Comparison of ENCODE assay signal across 2 cellular contexts in the genomic region with DNA sequence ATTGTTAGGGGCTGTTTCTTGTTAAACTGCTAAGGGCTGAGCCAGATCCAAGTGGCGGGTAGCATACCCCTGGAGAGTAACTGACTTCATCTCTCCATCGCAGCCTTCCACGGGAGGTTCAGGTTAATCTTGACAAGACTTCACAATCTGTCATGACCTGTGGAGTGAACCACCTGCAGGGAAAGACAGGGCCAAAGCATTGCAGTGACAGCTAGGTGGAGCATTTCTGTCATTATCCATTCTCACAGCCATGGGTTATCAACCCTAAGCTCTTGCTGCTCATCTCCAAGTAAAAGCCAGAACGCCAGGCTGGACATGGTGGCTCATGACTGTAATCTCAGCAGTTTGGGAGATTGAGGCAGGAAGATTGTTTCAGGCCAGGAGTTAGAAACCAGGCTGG.
TF ChIP-seq lines count a peak whose summit lies in the region.

No MANE protein-coding gene starts in this region.

TF ChIP-seq in A549, 52 proteins besides CTCF, POLR2A, EP300 and RAD21 (continued from another document):
- no peak for TF ChIP-seq RARB (CRISPR knock-in tag; IDR thresholded peaks at IDR 0.05)
- no peak for TF ChIP-seq JUN (IDR thresholded peaks at IDR 0.05)
- TF ChIP-seq CBX2 (IDR thresholded peaks at IDR 0.05; ENCODE audit: borderline replicate concordance, low read depth) = no peak
- TF ChIP-seq HEYL (CRISPR knock-in tag; IDR thresholded peaks at IDR 0.05) = no peak
- TF ChIP-seq PHF8 (IDR thresholded peaks at IDR 0.05; ENCODE audit: borderline replicate concordance, low read depth) = no peak
- no peak for TF ChIP-seq TP53 (CRISPR knock-in tag; IDR thresholded peaks at IDR 0.05)
- TF ChIP-seq, protein P1, sequence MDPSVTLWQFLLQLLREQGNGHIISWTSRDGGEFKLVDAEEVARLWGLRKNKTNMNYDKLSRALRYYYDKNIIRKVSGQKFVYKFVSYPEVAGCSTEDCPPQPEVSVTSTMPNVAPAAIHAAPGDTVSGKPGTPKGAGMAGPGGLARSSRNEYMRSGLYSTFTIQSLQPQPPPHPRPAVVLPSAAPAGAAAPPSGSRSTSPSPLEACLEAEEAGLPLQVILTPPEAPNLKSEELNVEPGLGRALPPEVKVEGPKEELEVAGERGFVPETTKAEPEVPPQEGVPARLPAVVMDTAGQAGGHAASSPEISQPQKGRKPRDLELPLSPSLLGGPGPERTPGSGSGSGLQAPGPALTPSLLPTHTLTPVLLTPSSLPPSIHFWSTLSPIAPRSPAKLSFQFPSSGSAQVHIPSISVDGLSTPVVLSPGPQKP (IDR thresholded peaks at IDR 0.05; ENCODE audit: low read depth, low read length) = no peak
- TF ChIP-seq, protein P2, sequence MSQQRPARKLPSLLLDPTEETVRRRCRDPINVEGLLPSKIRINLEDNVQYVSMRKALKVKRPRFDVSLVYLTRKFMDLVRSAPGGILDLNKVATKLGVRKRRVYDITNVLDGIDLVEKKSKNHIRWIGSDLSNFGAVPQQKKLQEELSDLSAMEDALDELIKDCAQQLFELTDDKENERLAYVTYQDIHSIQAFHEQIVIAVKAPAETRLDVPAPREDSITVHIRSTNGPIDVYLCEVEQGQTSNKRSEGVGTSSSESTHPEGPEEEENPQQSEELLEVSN (IDR thresholded peaks at IDR 0.05; ENCODE audit: borderline replicate concordance, low read depth) = no peak
- TF ChIP-seq JUNB (IDR thresholded peaks at IDR 0.05) = no peak
- TF ChIP-seq SREBF2 (IDR thresholded peaks at IDR 0.05) = no peak
- no peak for TF ChIP-seq FOSB (CRISPR knock-in tag; IDR thresholded peaks at IDR 0.05)
- TF ChIP-seq FOSL2 (IDR thresholded peaks at IDR 0.05) = no peak
- no peak for TF ChIP-seq FOSL2 (CRISPR knock-in tag; IDR thresholded peaks at IDR 0.05)
- TF ChIP-seq RNF2 (IDR thresholded peaks at IDR 0.05; ENCODE audit: borderline replicate concordance, low read depth) = no peak
- TF ChIP-seq, protein P3, sequence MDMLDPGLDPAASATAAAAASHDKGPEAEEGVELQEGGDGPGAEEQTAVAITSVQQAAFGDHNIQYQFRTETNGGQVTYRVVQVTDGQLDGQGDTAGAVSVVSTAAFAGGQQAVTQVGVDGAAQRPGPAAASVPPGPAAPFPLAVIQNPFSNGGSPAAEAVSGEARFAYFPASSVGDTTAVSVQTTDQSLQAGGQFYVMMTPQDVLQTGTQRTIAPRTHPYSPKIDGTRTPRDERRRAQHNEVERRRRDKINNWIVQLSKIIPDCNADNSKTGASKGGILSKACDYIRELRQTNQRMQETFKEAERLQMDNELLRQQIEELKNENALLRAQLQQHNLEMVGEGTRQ (IDR thresholded peaks at IDR 0.05) = no peak
- TF ChIP-seq, protein P4, sequence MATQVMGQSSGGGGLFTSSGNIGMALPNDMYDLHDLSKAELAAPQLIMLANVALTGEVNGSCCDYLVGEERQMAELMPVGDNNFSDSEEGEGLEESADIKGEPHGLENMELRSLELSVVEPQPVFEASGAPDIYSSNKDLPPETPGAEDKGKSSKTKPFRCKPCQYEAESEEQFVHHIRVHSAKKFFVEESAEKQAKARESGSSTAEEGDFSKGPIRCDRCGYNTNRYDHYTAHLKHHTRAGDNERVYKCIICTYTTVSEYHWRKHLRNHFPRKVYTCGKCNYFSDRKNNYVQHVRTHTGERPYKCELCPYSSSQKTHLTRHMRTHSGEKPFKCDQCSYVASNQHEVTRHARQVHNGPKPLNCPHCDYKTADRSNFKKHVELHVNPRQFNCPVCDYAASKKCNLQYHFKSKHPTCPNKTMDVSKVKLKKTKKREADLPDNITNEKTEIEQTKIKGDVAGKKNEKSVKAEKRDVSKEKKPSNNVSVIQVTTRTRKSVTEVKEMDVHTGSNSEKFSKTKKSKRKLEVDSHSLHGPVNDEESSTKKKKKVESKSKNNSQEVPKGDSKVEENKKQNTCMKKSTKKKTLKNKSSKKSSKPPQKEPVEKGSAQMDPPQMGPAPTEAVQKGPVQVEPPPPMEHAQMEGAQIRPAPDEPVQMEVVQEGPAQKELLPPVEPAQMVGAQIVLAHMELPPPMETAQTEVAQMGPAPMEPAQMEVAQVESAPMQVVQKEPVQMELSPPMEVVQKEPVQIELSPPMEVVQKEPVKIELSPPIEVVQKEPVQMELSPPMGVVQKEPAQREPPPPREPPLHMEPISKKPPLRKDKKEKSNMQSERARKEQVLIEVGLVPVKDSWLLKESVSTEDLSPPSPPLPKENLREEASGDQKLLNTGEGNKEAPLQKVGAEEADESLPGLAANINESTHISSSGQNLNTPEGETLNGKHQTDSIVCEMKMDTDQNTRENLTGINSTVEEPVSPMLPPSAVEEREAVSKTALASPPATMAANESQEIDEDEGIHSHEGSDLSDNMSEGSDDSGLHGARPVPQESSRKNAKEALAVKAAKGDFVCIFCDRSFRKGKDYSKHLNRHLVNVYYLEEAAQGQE (IDR thresholded peaks at IDR 0.05) = no peak
- TF ChIP-seq NR3C1 (IDR thresholded peaks at IDR 0.05) = no peak

TF ChIP-seq in HCT116, 20 proteins besides CTCF, POLR2A, EP300 and RAD21 (continued from another document):
- TF ChIP-seq, protein P5, sequence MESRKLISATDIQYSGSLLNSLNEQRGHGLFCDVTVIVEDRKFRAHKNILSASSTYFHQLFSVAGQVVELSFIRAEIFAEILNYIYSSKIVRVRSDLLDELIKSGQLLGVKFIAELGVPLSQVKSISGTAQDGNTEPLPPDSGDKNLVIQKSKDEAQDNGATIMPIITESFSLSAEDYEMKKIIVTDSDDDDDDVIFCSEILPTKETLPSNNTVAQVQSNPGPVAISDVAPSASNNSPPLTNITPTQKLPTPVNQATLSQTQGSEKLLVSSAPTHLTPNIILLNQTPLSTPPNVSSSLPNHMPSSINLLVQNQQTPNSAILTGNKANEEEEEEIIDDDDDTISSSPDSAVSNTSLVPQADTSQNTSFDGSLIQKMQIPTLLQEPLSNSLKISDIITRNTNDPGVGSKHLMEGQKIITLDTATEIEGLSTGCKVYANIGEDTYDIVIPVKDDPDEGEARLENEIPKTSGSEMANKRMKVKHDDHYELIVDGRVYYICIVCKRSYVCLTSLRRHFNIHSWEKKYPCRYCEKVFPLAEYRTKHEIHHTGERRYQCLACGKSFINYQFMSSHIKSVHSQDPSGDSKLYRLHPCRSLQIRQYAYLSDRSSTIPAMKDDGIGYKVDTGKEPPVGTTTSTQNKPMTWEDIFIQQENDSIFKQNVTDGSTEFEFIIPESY (IDR thresholded peaks at IDR 0.05; ENCODE audit: extremely low read depth, insufficient replicate concordance, low read length) = no peak
- TF ChIP-seq, protein P6, sequence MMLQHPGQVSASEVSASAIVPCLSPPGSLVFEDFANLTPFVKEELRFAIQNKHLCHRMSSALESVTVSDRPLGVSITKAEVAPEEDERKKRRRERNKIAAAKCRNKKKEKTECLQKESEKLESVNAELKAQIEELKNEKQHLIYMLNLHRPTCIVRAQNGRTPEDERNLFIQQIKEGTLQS (IDR thresholded peaks at IDR 0.05) = no peak
- TF ChIP-seq SIN3A (IDR thresholded peaks at IDR 0.05; ENCODE audit: low read depth) = no peak
- TF ChIP-seq ELF1 (IDR thresholded peaks at IDR 0.05; ENCODE audit: borderline replicate concordance, low read depth) = no peak
- TF ChIP-seq JUND (IDR thresholded peaks at IDR 0.05) = no peak
